ENCODE assay signal across 29 cellular contexts in the genomic region with DNA sequence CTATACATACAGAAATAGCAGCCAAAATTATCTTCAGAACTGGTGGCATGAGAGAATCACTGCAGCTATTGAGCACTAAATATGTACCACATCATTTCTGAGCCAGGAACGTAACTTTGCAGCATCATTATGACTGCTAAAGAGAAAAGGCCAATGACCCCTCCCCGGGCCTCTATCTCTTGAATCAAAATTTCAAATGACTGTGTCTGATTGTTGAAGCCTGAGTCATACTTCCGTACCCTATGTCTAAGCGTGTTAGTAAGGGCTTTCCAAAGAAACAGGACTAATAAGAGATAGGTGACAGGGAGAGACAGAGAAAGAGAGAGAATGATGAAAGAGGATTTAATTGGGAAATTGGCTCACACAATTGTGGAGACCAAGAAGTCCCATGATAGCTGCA.
DNase-seq lines count a peak whose midpoint lies in the region; ATAC-seq, FAIRE-seq and TF ChIP-seq lines count a peak whose summit lies in the region.
"Had no signal": no experiment of that assay in that cellular context is flagged by ENCODE, and none has a peak within 500 bp of the region (broad histone marks: within the 10 kb centered on the region; RNA-seq: fewer than 3 reads in every experiment).

No MANE protein-coding gene starts in this region.

- intact Hi-C loops in posterior cingulate gyrus (cut with DNase I) (no loop called here), transverse colon (cut with DNase I; ENCODE audit: low total_unique reads) (no loop called here)

- no peak for ATAC-seq in GM21381 (IDR thresholded peaks at IDR 0.05; ENCODE audit: unreplicated experiment)
- ATAC-seq: activated CD8-positive, alpha-beta memory T cell treated with anti-CD3 and anti-CD28 coated beads, Interleukin-2, amount 10 ng/mL, durations not matched to agents 7 days and 5 days; activated naive CD8-positive, alpha-beta T cell treated with anti-CD3 and anti-CD28 coated beads, Interleukin-2, amount 50 U/mL, for 24 hours; activated T-cell treated with anti-CD3 and anti-CD28 coated beads, Interleukin-2, amount 50 U/mL, for 72 hours; gastrocnemius medialis; left cardiac atrium had no signal

- H3K27me3 ChIP-seq in mesenchymal stem cell (ENCODE audit: control insufficient read depth in 1 of 2, insufficient read depth in 1 of 2, low read length in 2 of 2), result no peaks in the 10 kb centered on the region
- H3K27me3 ChIP-seq in transverse colon, result no peaks in the 10 kb centered on the region
- H3K27me3 ChIP-seq: esophagus muscularis mucosa, gastrocnemius medialis had no signal

- no peak for TF ChIP-seq POLR2A in transverse colon (IDR thresholded peaks at IDR 0.05)

- no peak overlapping the region for H2BK12ac ChIP-seq in mesenchymal stem cell (ENCODE audit: low read length in 2 of 2)

- no peak overlapping the region for H3K9ac ChIP-seq in mesenchymal stem cell (ENCODE audit: low read length)

- H3K18ac ChIP-seq in mesenchymal stem cell (ENCODE audit: low read depth in 1 of 2, low read length in 2 of 2), result no peak overlapping the region

- peak; percentile 20 for DNase-seq in Caki2 (ENCODE audit: low read depth)
- peak; percentile 2 for DNase-seq in HTR-8/SVneo (ENCODE audit: insufficient read length, low spot score)
- peak; percentile 0 for DNase-seq in astrocyte of the spinal cord (ENCODE audit: low read depth, low spot score)
- peak; percentile 64 for DNase-seq in mesenchymal stem cell
- DNase-seq in posterior cingulate gyrus, result no peak
- no peak for DNase-seq in transverse colon
- DNase-seq: activated B cell treated with CpG ODN at 0.5 μM for 24 hours; activated CD8-positive, alpha-beta memory T cell treated with anti-CD3 and anti-CD28 coated beads, Interleukin-2, amount 10 ng/mL, durations not matched to agents 7 days and 5 days; activated naive CD4-positive, alpha-beta T cell; activated naive CD8-positive, alpha-beta T cell treated with anti-CD3 and anti-CD28 coated beads, Interleukin-2, amount 50 U/mL, for 24 hours; activated T-cell treated with anti-CD3 and anti-CD28 coated beads, Interleukin-2, amount 50 U/mL, for 72 hours; CD8-positive, alpha-beta memory T cell; DMS153; gastrocnemius medialis; HCEC 1CT; IMR-90; left cardiac atrium; mesendoderm; NCI-H146; NCI-H2107; NCI-H774; ovary; retina; small intestine; stimulated activated naive CD4-positive, alpha-beta T cell treated with Interleukin-2 at 50 U/mL for 16 hours had no signal

- no peaks in the 10 kb centered on the region for H3K36me3 ChIP-seq in mesenchymal stem cell (ENCODE audit: control insufficient read depth in 1 of 2, insufficient read depth in 2 of 2, low read depth in 1 of 2, low read length in 2 of 2)
- H3K36me3 ChIP-seq in transverse colon, result no peaks in the 10 kb centered on the region
- H3K36me3 ChIP-seq: esophagus muscularis mucosa, gastrocnemius medialis, ovary had no signal

- no peak overlapping the region for H3K4me2 ChIP-seq in mesenchymal stem cell (ENCODE audit: low read length, poor library complexity, severe bottlenecking)

- no peak overlapping the region for H3K14ac ChIP-seq in mesenchymal stem cell (ENCODE audit: low read length in 2 of 2)

- no peak overlapping the region for H2AFZ ChIP-seq in mesenchymal stem cell (ENCODE audit: low read depth, low read length)

- no peak overlapping the region for H4K91ac ChIP-seq in mesenchymal stem cell (ENCODE audit: low read length)

- no peaks in the 10 kb centered on the region for H3K4me1 ChIP-seq in mesenchymal stem cell (ENCODE audit: control insufficient read depth, insufficient read depth, low read depth, low read length)
- H3K4me1 ChIP-seq in transverse colon, result no peaks in the 10 kb centered on the region
- H3K4me1 ChIP-seq: esophagus muscularis mucosa, gastrocnemius medialis had no signal

- no peak overlapping the region for H2BK15ac ChIP-seq in mesenchymal stem cell (ENCODE audit: low read depth, poor library complexity, severe bottlenecking)

- no peak overlapping the region for H3K4ac ChIP-seq in mesenchymal stem cell (ENCODE audit: low read depth in 1 of 2, low read length in 2 of 2)

- no peak overlapping the region for H4K8ac ChIP-seq in mesenchymal stem cell (ENCODE audit: low read length)

- H2BK5ac ChIP-seq in mesenchymal stem cell (ENCODE audit: low read depth, low read length, poor library complexity, severe bottlenecking), result no peak overlapping the region

- FAIRE-seq in HTR-8/SVneo (lab: Jason Lieb, UNC), result no peak
- FAIRE-seq: GM12891, small intestine had no signal

- no peak for TF ChIP-seq CTCF in astrocyte of the spinal cord (IDR thresholded peaks at IDR 0.05; ENCODE audit: low read depth, low read length)
- no peak for TF ChIP-seq CTCF in transverse colon (IDR thresholded peaks at IDR 0.05)

- H3K27ac ChIP-seq in mesenchymal stem cell (ENCODE audit: low read length, poor library complexity, severe bottlenecking) (no peak overlapping the region), transverse colon (no peak overlapping the region)
- H3K27ac ChIP-seq: esophagus muscularis mucosa, gastrocnemius medialis, ovary, SK-N-MC had no signal

- H2AK5ac ChIP-seq in mesenchymal stem cell (ENCODE audit: low read length, severe bottlenecking), result no peak overlapping the region

- in situ Hi-C loops in Caki2 (cut with HindIII; ENCODE audit: low pct_unique_long_range_greater_than_20kb, low sequenced_read_pairs) (no loop called here), astrocyte of the spinal cord (cut with HindIII; ENCODE audit: low sequenced_read_pairs) (no loop called here), transverse colon (cut with MboI; ENCODE audit: low pct_ligation_motif_present in 1 of 4, low pct_unique_long_range_greater_than_20kb in 1 of 4, low sequenced_read_pairs in 3 of 4) (no loop called here)

- 54% methylated on average over 3 of the region's 4 CpGs for WGBS in mesenchymal stem cell
- 72% methylated on average over 4 of the region's 4 CpGs; no CpG with 5 or more reads in 1 of the 2 donors for WGBS in transverse colon (ENCODE audit: low coverage in 1 of 2), 2 donors

- no peak overlapping the region for H2BK120ac ChIP-seq in mesenchymal stem cell (ENCODE audit: low read depth, low read length)

- H3K4me3 ChIP-seq in astrocyte of the spinal cord (ENCODE audit: low read depth, low read length) (no peak overlapping the region), mesenchymal stem cell (ENCODE audit: insufficient read depth in 1 of 2, low read depth in 1 of 2, low read length in 2 of 2) (no peak overlapping the region), transverse colon (no peak overlapping the region)
- H3K4me3 ChIP-seq: esophagus muscularis mucosa, gastrocnemius medialis, ovary, SK-N-MC had no signal

- H3K79me1 ChIP-seq in mesenchymal stem cell (replicated peaks; ENCODE audit: low read length, poor library complexity, severe bottlenecking), result no peaks in the 10 kb centered on the region

- no peaks in the 10 kb centered on the region for H3K9me3 ChIP-seq in mesenchymal stem cell (ENCODE audit: control insufficient read depth, low read length)
- H3K9me3 ChIP-seq in transverse colon, result no peaks in the 10 kb centered on the region
- H3K9me3 ChIP-seq: esophagus muscularis mucosa, gastrocnemius medialis, ovary had no signal

- no peak overlapping the region for H3K23ac ChIP-seq in mesenchymal stem cell (ENCODE audit: low read length in 2 of 2)

- no peak for TF ChIP-seq EP300 in transverse colon (IDR thresholded peaks at IDR 0.05; ENCODE audit: low read depth)

Comparison
In these comparisons a context has a peak if more than half of its experiments do, and no peak if none do; other contexts are left out.
1. DNase-seq: peak in Caki2 (single experiment), HTR-8/SVneo (single experiment), astrocyte of the spinal cord (single experiment) and mesenchymal stem cell (single experiment); none in posterior cingulate gyrus (0 of 10) and transverse colon (single experiment).